Comparison of ENCODE assay signal across 21 cellular contexts in the genomic region with DNA sequence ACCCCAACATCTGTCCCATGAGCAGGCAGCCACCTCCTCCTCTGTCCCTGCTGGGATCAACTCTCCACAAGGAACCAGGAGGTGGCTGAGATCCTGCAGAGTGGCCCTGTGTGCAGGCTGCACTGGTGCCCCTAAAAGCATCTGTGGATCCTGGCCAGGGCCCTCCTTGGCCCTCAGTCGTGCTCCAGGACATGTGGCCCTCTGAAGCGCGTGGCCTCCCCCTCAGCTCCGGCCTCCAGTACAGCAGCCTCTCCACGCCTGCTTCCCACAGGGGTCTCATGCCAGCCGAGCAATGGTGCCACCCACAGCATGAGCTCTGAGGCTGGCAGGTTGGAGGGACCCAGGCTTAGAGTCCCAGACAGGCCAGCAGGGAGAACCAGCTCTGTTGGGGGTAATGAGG.
"Had no signal": no experiment of that assay in that cellular context is flagged by ENCODE, and none has a peak within 500 bp of the region (broad histone marks: within the 10 kb centered on the region; RNA-seq: fewer than 3 reads in every experiment).

No MANE protein-coding gene starts in this region.

- H3K27me3 ChIP-seq: upper lobe of right lung had no signal

- H3K4me1 ChIP-seq: upper lobe of right lung had no signal

- H3K36me3 ChIP-seq: esophagus muscularis mucosa, upper lobe of right lung, WERI-Rb-1 had no signal

- ATAC-seq: activated CD8-positive, alpha-beta memory T cell treated with anti-CD3 and anti-CD28 coated beads, Interleukin-2, amount 10 ng/mL, durations not matched to agents 7 days and 5 days; activated CD8-positive, alpha-beta T cell treated with anti-CD3 and anti-CD28 coated beads for 36 hours; natural killer cell; upper lobe of right lung had no signal

- H3K27ac ChIP-seq: esophagus muscularis mucosa, upper lobe of right lung, WERI-Rb-1 had no signal

- H3K9me3 ChIP-seq: esophagus muscularis mucosa, upper lobe of right lung had no signal

- FAIRE-seq: endothelial cell of umbilical vein, frontal cortex, TTC549 had no signal

- H3K4me3 ChIP-seq: esophagus muscularis mucosa, upper lobe of right lung had no signal

- DNase-seq: activated CD4-positive, alpha-beta T cell treated with anti-CD3 and anti-CD28 coated beads, Interleukin-2, amount 10 ng/mL, durations not matched to agents 7 days and 5 days; activated CD4-positive, CD25-positive, alpha-beta regulatory T cell treated with anti-CD3 and anti-CD28 coated beads, Interleukin-2, amount 50 U/mL, for 72 hours; activated CD8-positive, alpha-beta memory T cell treated with anti-CD3 and anti-CD28 coated beads, Interleukin-2, amount 10 ng/mL, durations not matched to agents 7 days and 5 days; activated CD8-positive, alpha-beta T cell treated with anti-CD3 and anti-CD28 coated beads for 36 hours; activated effector memory CD4-positive, alpha-beta T cell treated with anti-CD3 and anti-CD28 coated beads, Interleukin-2, amount 50 U/mL, for 16 hours; activated naive CD4-positive, alpha-beta T cell treated with anti-CD3 and anti-CD28 coated beads, Interleukin-2, amount 10 ng/mL, durations not matched to agents 7 days and 5 days; activated T-cell treated with anti-CD3 and anti-CD28 coated beads for 4 hours; effector memory CD4-positive, alpha-beta T cell; left ventricle myocardium superior; mammary epithelial cell; midbrain; natural killer cell; stimulated activated CD4-positive, alpha-beta T cell treated with anti-CD3 and anti-CD28 coated beads, Interleukin-12 subunit alpha, Interleukin-12 subunit beta, amount 100 ng/mL, for 4 hours; stimulated activated CD4-positive, alpha-beta T cell treated with anti-CD3 and anti-CD28 coated beads, Interleukin-4, amount 100 ng/mL, for 4 hours; T-helper 1 cell had no signal
